In genomic region chr6:130178692-130179091, GRCh38 we compare ENCODE assay signal across 12 cellular contexts. TPM values are rescaled to one million over a fixed set of nuclear protein-coding genes. Genes with fewer than 3 reads are reported as not detected.
DNase-seq lines count a peak whose midpoint lies in the region; ATAC-seq and TF ChIP-seq lines count a peak whose summit lies in the region.
"Had no signal": no experiment of that assay in that cellular context is flagged by ENCODE, and none has a peak within 500 bp of the region (broad histone marks: within the 10 kb centered on the region; RNA-seq: fewer than 3 reads in every experiment).

No MANE protein-coding gene starts in this region.

- no peak overlapping the region for H2AK5ac ChIP-seq in H9 (ENCODE audit: insufficient read length, low read length)

- H4K5ac ChIP-seq in H9 (ENCODE audit: insufficient read length, low read depth, low read length), result no peak overlapping the region

- H3K4me1 ChIP-seq in foreskin keratinocyte (peaks cover 8% of the 10 kb centered on the region), H9 (ENCODE audit: insufficient read depth, low read length) (no peaks in the 10 kb centered on the region)
- peaks cover 6 to 13% of the 10 kb centered on the region in 2 donors for H3K4me1 ChIP-seq in naive thymus-derived CD4-positive, alpha-beta T cell (ENCODE audit: control insufficient read depth in 2 of 2, insufficient read depth in 2 of 2, low read length in 2 of 2)
- H3K4me1 ChIP-seq: testis had no signal

- no peak overlapping the region for H2BK5ac ChIP-seq in H9 (ENCODE audit: insufficient read length, low read length)

- POLR2A ChIA-PET in naive thymus-derived CD4-positive, alpha-beta T cell (lab: Charles Lee), result interaction anchor here (1.4 kb wide), 1 partner anchor 25 kb away, joined by 3 read pairs; no protein-coding TSS in a partner anchor

- H3T11ph ChIP-seq in H9 (ENCODE audit: low read length), result no peak overlapping the region

- H3K18ac ChIP-seq in H9 (ENCODE audit: insufficient read length, low read depth, low read length), result no peak overlapping the region

- no peak overlapping the region for H4K8ac ChIP-seq in H9 (replicated peaks; ENCODE audit: insufficient read length, low read depth, low read length)

- H3K27me3 ChIP-seq in foreskin keratinocyte (no peaks in the 10 kb centered on the region), H9 (ENCODE audit: insufficient read depth, low read length) (no peaks in the 10 kb centered on the region)
- H3K27me3 ChIP-seq in naive thymus-derived CD4-positive, alpha-beta T cell (ENCODE audit: control insufficient read depth in 2 of 2, insufficient read depth in 2 of 2, low read length in 2 of 2), result no peaks in the 10 kb centered on the region
- H3K27me3 ChIP-seq: testis had no signal

- H4K20me1 ChIP-seq in H9 (ENCODE audit: control insufficient read depth, insufficient read depth, insufficient read length), result no peaks in the 10 kb centered on the region

- DNase-seq in DMS53 (lab: John Stamatoyannopoulos, UW) (peak; percentile 18), DMS53 treated with DMSO at 0.1 percent for 48 hours (lab: John Stamatoyannopoulos, UW; ENCODE audit: unreplicated experiment) (no peak), T1000 (lab: John Stamatoyannopoulos, UW) (peak; percentile 42), foreskin keratinocyte (peak; percentile 81 to 89), H9 (no peak)
- no peak for DNase-seq in stimulated activated effector memory CD8-positive, alpha-beta T cell treated with anti-CD3 and anti-CD28 coated beads, Interleukin-12 subunit alpha, Interleukin-12 subunit beta, amount 100 ng/mL, for 72 hours (ENCODE audit: low spot score in 2 of 2)
- no peak for DNase-seq in naive thymus-derived CD4-positive, alpha-beta T cell
- no peak for DNase-seq in stimulated activated CD4-positive, alpha-beta T cell treated with anti-CD3 and anti-CD28 coated beads, Interleukin-1b, Interleukin-23, amount 100 ng/mL, for 48 hours
- DNase-seq: stimulated activated CD4-positive, alpha-beta T cell treated with anti-CD3 and anti-CD28 coated beads, Interleukin-4, amount 100 ng/mL, for 24 hours; T-helper 1 cell; testis had no signal

- no peak overlapping the region for H2BK120ac ChIP-seq in H9 (ENCODE audit: low read depth, low read length, poor library complexity, severe bottlenecking)

- H3K4me2 ChIP-seq in H9 (ENCODE audit: insufficient read depth, insufficient read length, low read length), result no peak overlapping the region

- H2BK15ac ChIP-seq in H9 (ENCODE audit: low read depth, low read length), result no peak overlapping the region

- no peak overlapping the region for H3K27ac Mint-ChIP-seq in stimulated activated effector memory CD8-positive, alpha-beta T cell treated with anti-CD3 and anti-CD28 coated beads, Interleukin-12 subunit alpha, Interleukin-12 subunit beta, amount 100 ng/mL, for 72 hours
- H3K27ac Mint-ChIP-seq in naive thymus-derived CD4-positive, alpha-beta T cell, result no peak overlapping the region
- H3K27ac Mint-ChIP-seq in H9, result no peak overlapping the region; a peak in 1 of 7 replicates

- no peak overlapping the region for H3K56ac ChIP-seq in H9 (ENCODE audit: insufficient read length, low read depth, low read length)

- peaks cover 27% of the 10 kb centered on the region for H3K4me1 Mint-ChIP-seq in stimulated activated effector memory CD8-positive, alpha-beta T cell treated with anti-CD3 and anti-CD28 coated beads, Interleukin-12 subunit alpha, Interleukin-12 subunit beta, amount 100 ng/mL, for 72 hours
- peaks cover 5 to 48% (median 38%) of the 10 kb centered on the region in 7 donors for H3K4me1 Mint-ChIP-seq in naive thymus-derived CD4-positive, alpha-beta T cell
- H3K4me1 Mint-ChIP-seq in H9, result no peaks in the 10 kb centered on the region; a peak in 1 of 4 replicates

- WGBS in H9 (ENCODE audit: extremely low coverage, insufficient read length, low lambda C conversion rate), result no CpG with 5 or more reads among the region's 1 CpG

- H3K9me3 Mint-ChIP-seq in stimulated activated effector memory CD8-positive, alpha-beta T cell treated with anti-CD3 and anti-CD28 coated beads, Interleukin-12 subunit alpha, Interleukin-12 subunit beta, amount 100 ng/mL, for 72 hours, result no peaks in the 10 kb centered on the region
- peaks cover 0 to 11% (median 0%) of the 10 kb centered on the region in 11 donors for H3K9me3 Mint-ChIP-seq in naive thymus-derived CD4-positive, alpha-beta T cell
- H3K9me3 Mint-ChIP-seq in H9, result no peaks in the 10 kb centered on the region; a peak in 1 of 5 replicates

- peaks cover 69% of the 10 kb centered on the region for H3K36me3 Mint-ChIP-seq in stimulated activated effector memory CD8-positive, alpha-beta T cell treated with anti-CD3 and anti-CD28 coated beads, Interleukin-12 subunit alpha, Interleukin-12 subunit beta, amount 100 ng/mL, for 72 hours
- H3K36me3 Mint-ChIP-seq in naive thymus-derived CD4-positive, alpha-beta T cell, result peaks cover 7 to 75% (median 65%) of the 10 kb centered on the region in 5 donors
- H3K36me3 Mint-ChIP-seq in H9 (ENCODE audit: insufficient read depth in 1 of 3, low read depth in 3 of 3), result peaks cover 0 to 4% (median 4%) of the 10 kb centered on the region in 3 experiments; a peak in 2 of 7 replicates

- H3K79me2 ChIP-seq in H9 (ENCODE audit: insufficient read depth, low read length), result no peaks in the 10 kb centered on the region

- CTCF ChIA-PET in naive thymus-derived CD4-positive, alpha-beta T cell (lab: Charles Lee), result interaction anchor here (0.7 to 1.1 kb wide), 3 partner anchors 8 to 104 kb away, joined by 3 to 5 read pairs (median 3); no protein-coding TSS in a partner anchor

- H2BK20ac ChIP-seq in H9 (ENCODE audit: low read depth, low read length, poor library complexity, severe bottlenecking), result no peak overlapping the region

- no peak overlapping the region for H2AFZ ChIP-seq in H9 (ENCODE audit: low read length)

- no peak overlapping the region for H2BK12ac ChIP-seq in H9 (ENCODE audit: insufficient read length, low read depth, low read length)

- H3K27me3 Mint-ChIP-seq in naive thymus-derived CD4-positive, alpha-beta T cell, result no peaks in the 10 kb centered on the region
- no peaks in the 10 kb centered on the region for H3K27me3 Mint-ChIP-seq in H9 (ENCODE audit: low read depth)

- no peak overlapping the region for H3K4me3 ChIP-seq in naive thymus-derived CD4-positive, alpha-beta T cell (ENCODE audit: low read length)
- H3K4me3 ChIP-seq: testis had no signal

- H3K4me3 Mint-ChIP-seq in stimulated activated effector memory CD8-positive, alpha-beta T cell treated with anti-CD3 and anti-CD28 coated beads, Interleukin-12 subunit alpha, Interleukin-12 subunit beta, amount 100 ng/mL, for 72 hours, result no peak overlapping the region
- H3K4me3 Mint-ChIP-seq in naive thymus-derived CD4-positive, alpha-beta T cell, result no peak overlapping the region
- no peak overlapping the region for H3K4me3 Mint-ChIP-seq in H9

- no peaks in the 10 kb centered on the region for H3K79me1 ChIP-seq in H9 (ENCODE audit: insufficient read depth, low read depth, low read length, poor library complexity, severe bottlenecking)

- peaks cover 0 to 21% (median 18%) of the 10 kb centered on the region in 3 experiments for H3K36me3 ChIP-seq in naive thymus-derived CD4-positive, alpha-beta T cell (ENCODE audit: control insufficient read depth in 2 of 3, insufficient read depth in 3 of 3, low read length in 3 of 3)

- intact Hi-C loops in naive thymus-derived CD4-positive, alpha-beta T cell (cut with micrococcal nuclease), result no loop called here

- TF ChIP-seq CTCF in foreskin keratinocyte (conservative IDR thresholded peaks at IDR 0.05), result no peak
- TF ChIP-seq CTCF in H9 (conservative IDR thresholded peaks at IDR 0.05), result no peak

- H3K27ac ChIP-seq in foreskin keratinocyte, result no peak overlapping the region
- no peak overlapping the region for H3K27ac ChIP-seq in naive thymus-derived CD4-positive, alpha-beta T cell (ENCODE audit: low read depth, low read length)
- no peak overlapping the region for H3K27ac ChIP-seq in H9 (ENCODE audit: insufficient read length, low read depth, low read length)
- H3K27ac ChIP-seq: 22Rv1, testis had no signal

- H3K4ac ChIP-seq in H9 (ENCODE audit: low read depth, low read length), result no peak overlapping the region

- no peak overlapping the region for H3K9ac ChIP-seq in H9 (ENCODE audit: extremely low read depth, insufficient read length, low read length)

- no peak overlapping the region for H4K91ac ChIP-seq in H9 (ENCODE audit: insufficient read length, low read depth, low read length)

- H3K14ac ChIP-seq in H9 (ENCODE audit: insufficient read depth, low read length), result no peak overlapping the region

- no peak overlapping the region for H3K23ac ChIP-seq in H9 (ENCODE audit: insufficient read length, low read depth, low read length)

- no peaks in the 10 kb centered on the region for H3K23me2 ChIP-seq in H9 (ENCODE audit: insufficient read length, low read depth, low read length, poor library complexity, severe bottlenecking)

- peak; percentile 100 for ATAC-seq in foreskin keratinocyte
- peak; percentile 85 for ATAC-seq in stimulated activated effector memory CD8-positive, alpha-beta T cell treated with anti-CD3 and anti-CD28 coated beads, Interleukin-12 subunit alpha, Interleukin-12 subunit beta, amount 100 ng/mL, for 72 hours
- no peak for ATAC-seq in naive thymus-derived CD4-positive, alpha-beta T cell

- H3K9me3 ChIP-seq in naive thymus-derived CD4-positive, alpha-beta T cell (ENCODE audit: control insufficient read depth in 2 of 3, low read length in 3 of 3), result no peaks in the 10 kb centered on the region
- no peaks in the 10 kb centered on the region for H3K9me3 ChIP-seq in H9 (ENCODE audit: control insufficient read depth, low read depth, low read length)
- H3K9me3 ChIP-seq: testis had no signal

RNA-seq across cellular contexts. Expression of gene SAMD3, which starts 44.1 kb away (rescaled TPM):
- 1.6 and 7.1 TPM in 2 replicates for total RNA-seq in foreskin keratinocyte
- 0.96 and 3.6 TPM in 2 replicates for polyA plus RNA-seq in foreskin keratinocyte
- total RNA-seq in naive thymus-derived CD4-positive, alpha-beta T cell, result 10 to 100 TPM; 23.7 to 67.3 (median 40.7) TPM
- 10 to 100 TPM; 43.4 to 62.6 TPM for polyA plus RNA-seq in naive thymus-derived CD4-positive, alpha-beta T cell
- 0.26 and 0.39 TPM in 2 replicates for total RNA-seq in H9 (2021)

Comparison
In these comparisons a context has a peak if more than half of its experiments do, and no peak if none do; other contexts are left out.
1. DNase-seq: peak in DMS53 (single experiment), T1000 (single experiment) and foreskin keratinocyte (2 of 2); none in DMS53 treated with DMSO at 0.1 percent for 48 hours (single experiment), stimulated activated effector memory CD8-positive, alpha-beta T cell treated with anti-CD3 and anti-CD28 coated beads, Interleukin-12 subunit alpha, Interleukin-12 subunit beta, amount 100 ng/mL, for 72 hours (0 of 2), naive thymus-derived CD4-positive, alpha-beta T cell (0 of 9), H9 (single experiment) and stimulated activated CD4-positive, alpha-beta T cell treated with anti-CD3 and anti-CD28 coated beads, Interleukin-1b, Interleukin-23, amount 100 ng/mL, for 48 hours (single experiment).